In the genomic region with DNA sequence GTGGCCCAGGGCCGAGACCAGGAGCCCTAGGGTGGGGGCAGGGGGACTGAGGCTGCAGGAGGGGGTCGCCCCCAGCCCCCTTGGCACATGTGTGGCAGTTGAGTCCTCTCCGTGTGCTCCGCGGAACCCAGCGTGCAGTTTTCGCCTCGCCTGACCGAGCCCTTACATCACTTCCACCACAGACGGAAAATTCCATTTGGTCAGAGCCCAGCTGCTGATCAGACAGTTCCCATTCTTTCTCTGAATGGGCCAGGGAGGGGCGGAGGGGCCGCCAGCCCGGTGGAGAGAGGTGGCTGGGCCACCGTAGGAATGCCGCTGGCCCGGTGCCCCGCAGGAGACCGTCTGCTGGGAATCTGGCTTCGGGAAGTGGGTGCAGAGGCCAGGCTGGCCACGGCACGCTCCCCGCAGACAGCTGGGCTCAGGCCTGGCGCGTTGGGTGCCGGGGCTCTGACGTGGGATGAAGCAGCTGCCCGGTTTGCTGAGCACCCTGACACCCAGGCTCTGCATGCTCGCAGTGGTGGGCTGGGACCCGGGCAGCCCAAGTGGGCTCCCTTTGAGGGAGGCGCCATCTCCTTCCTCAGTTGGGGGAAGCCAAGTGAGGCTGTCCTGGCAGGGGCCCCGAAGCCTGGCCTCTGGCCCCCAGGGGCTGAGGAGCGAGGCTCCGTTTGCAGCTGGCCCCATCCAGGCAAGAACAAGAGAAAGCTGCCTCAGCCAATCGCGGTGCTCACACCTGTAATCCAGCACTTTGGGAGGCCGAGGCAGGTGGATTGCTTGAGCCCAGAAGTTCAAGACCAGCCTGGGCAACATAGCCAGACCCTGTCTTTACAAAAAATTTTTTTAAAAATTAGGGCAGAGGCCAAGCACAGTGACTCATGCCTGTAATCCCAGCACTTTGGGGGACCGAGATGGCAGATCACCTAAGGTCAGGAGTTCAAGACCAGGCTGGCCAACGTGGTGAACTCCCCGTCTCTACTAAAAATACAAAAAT, we compare ENCODE assay signal across 8 cellular contexts.
DNase-seq lines count a peak whose midpoint lies in the region; ATAC-seq and TF ChIP-seq lines count a peak whose summit lies in the region.

No MANE protein-coding gene starts in this region.

- peak; percentile 46 for DNase-seq in GM19238 (ENCODE audit: insufficient read length, low spot score)
- DNase-seq in NCI-H2107 (lab: John Stamatoyannopoulos, UW), result peak; percentile 60
- DNase-seq in choroid plexus epithelial cell (ENCODE audit: low read depth), result peak; percentile 96
- peak; percentile 91 for DNase-seq in kidney glomerular epithelial cell (lab: John Stamatoyannopoulos, UW)
- peak; percentile 59 for DNase-seq in smooth muscle cell of the brain vasculature (ENCODE audit: low read depth, low spot score)
- no peak for DNase-seq in RKO (ENCODE audit: low spot score)
- DNase-seq in NCI-H1694 (lab: John Stamatoyannopoulos, UW), result no peak

- no peak overlapping the region for H3K4me3 ChIP-seq in choroid plexus epithelial cell (ENCODE audit: low read depth, low read length)

- ATAC-seq in HG02970 (IDR thresholded peaks at IDR 0.05; ENCODE audit: low FRiP score, unreplicated experiment), result no peak

- no peak for TF ChIP-seq CTCF in choroid plexus epithelial cell (conservative IDR thresholded peaks at IDR 0.05; ENCODE audit: low read depth, low read length)

Comparison
In these comparisons a context has a peak if more than half of its experiments do, and no peak if none do; other contexts are left out.
1. DNase-seq: peak in GM19238 (single experiment), NCI-H2107 (single experiment), choroid plexus epithelial cell (single experiment), kidney glomerular epithelial cell (single experiment) and smooth muscle cell of the brain vasculature (single experiment); none in RKO (single experiment) and NCI-H1694 (single experiment).